8 cellular contexts compared by ENCODE assay signal in genomic region chr5:72307573-72307967, GRCh38. TPM values are rescaled to one million over a fixed set of nuclear protein-coding genes. Genes with fewer than 3 reads are reported as not detected.
DNase-seq lines count a peak whose midpoint lies in the region; ATAC-seq and TF ChIP-seq lines count a peak whose summit lies in the region.

No MANE protein-coding gene starts in this region.

- peaks cover 53% of the 10 kb centered on the region for H3K4me1 Mint-ChIP-seq in activated naive CD4-positive, alpha-beta T cell treated with anti-CD3 and anti-CD28 coated beads, Interleukin-2, amount 50 U/mL, for 24 hours

- no peak for TF ChIP-seq CTCF in astrocyte of the spinal cord (IDR thresholded peaks at IDR 0.05; ENCODE audit: low read depth, low read length)
- no peak for TF ChIP-seq CTCF in lower lobe of right lung (IDR thresholded peaks at IDR 0.05)

- H3K36me3 ChIP-seq in lower lobe of right lung: peaks cover 32% of the 10 kb centered on the region
- H3K36me3 ChIP-seq in urinary bladder (ENCODE audit: insufficient read depth): no peaks in the 10 kb centered on the region

- DNase-seq in activated naive CD4-positive, alpha-beta T cell (lab: John Stamatoyannopoulos, UW): no peak
- DNase-seq in astrocyte of the spinal cord (ENCODE audit: low read depth, low spot score) (no peak), lower lobe of right lung (no peak), UCSD-AML1 (lab: John Stamatoyannopoulos, UW; ENCODE audit: unreplicated experiment) (no peak), HT-29 (ENCODE audit: low spot score) (no peak), NCI-H2196 (lab: John Stamatoyannopoulos, UW; ENCODE audit: unreplicated experiment) (no peak)

- peaks cover 5% of the 10 kb centered on the region for H3K36me3 Mint-ChIP-seq in activated naive CD4-positive, alpha-beta T cell treated with anti-CD3 and anti-CD28 coated beads, Interleukin-2, amount 50 U/mL, for 24 hours

- H3K9me3 ChIP-seq in lower lobe of right lung: no peaks in the 10 kb centered on the region

- H3K27me3 Mint-ChIP-seq in activated naive CD4-positive, alpha-beta T cell treated with anti-CD3 and anti-CD28 coated beads, Interleukin-2, amount 50 U/mL, for 24 hours: no peaks in the 10 kb centered on the region

- intact Hi-C loops in lower lobe of right lung (cut with DNase I): no loop called here

- no peaks in the 10 kb centered on the region for H3K27me3 ChIP-seq in lower lobe of right lung (ENCODE audit: low read depth)

- H3K27ac ChIP-seq in lower lobe of right lung (peak overlapping the region; percentile 93), urinary bladder (ENCODE audit: low read depth) (peak overlapping the region; percentile 93)

- in situ Hi-C loops in astrocyte of the spinal cord (cut with HindIII; ENCODE audit: low sequenced_read_pairs): no loop called here

- H3K4me3 ChIP-seq in astrocyte of the spinal cord (ENCODE audit: low read depth, low read length) (peak overlapping the region; percentile 75), lower lobe of right lung (peak overlapping the region; percentile 68), urinary bladder (ENCODE audit: low read depth, low read length) (peak overlapping the region; percentile 49)

- peaks cover 32% of the 10 kb centered on the region for H3K4me1 ChIP-seq in lower lobe of right lung
- no peaks in the 10 kb centered on the region for H3K4me1 ChIP-seq in urinary bladder (ENCODE audit: insufficient read depth)

- peak in 1 of 2 donors; percentile 4 for ATAC-seq in lower lobe of right lung

- no peaks in the 10 kb centered on the region for H3K9me3 Mint-ChIP-seq in activated naive CD4-positive, alpha-beta T cell treated with anti-CD3 and anti-CD28 coated beads, Interleukin-2, amount 50 U/mL, for 24 hours

- peak overlapping the region; percentile 88 for H3K4me3 Mint-ChIP-seq in activated naive CD4-positive, alpha-beta T cell treated with anti-CD3 and anti-CD28 coated beads, Interleukin-2, amount 50 U/mL, for 24 hours

- H3K27ac Mint-ChIP-seq in activated naive CD4-positive, alpha-beta T cell treated with anti-CD3 and anti-CD28 coated beads, Interleukin-2, amount 50 U/mL, for 24 hours: peak overlapping the region; percentile 97

- WGBS in urinary bladder: 6% methylated on average over 8 of the region's 8 CpGs

RNA-seq across cellular contexts. Expression of gene MRPS27, which starts 12.5 kb away (rescaled TPM):
- total RNA-seq in lower lobe of right lung (35.1 TPM), urinary bladder (70.6 TPM)
- 39.5 TPM for polyA plus RNA-seq in urinary bladder
- 52.7 and 56.4 TPM in 2 replicates for total RNA-seq in HT-29 (2014; rRNA removed; shearing (Covaris generic))

RNA-seq across cellular contexts. Expression of gene PTCD2, which starts 12.6 kb away (rescaled TPM):
- total RNA-seq in lower lobe of right lung (5.9 TPM), urinary bladder (9.4 TPM)
- polyA plus RNA-seq in urinary bladder: 5.8 TPM
- 2.6 and 3.2 TPM in 2 replicates for total RNA-seq in HT-29 (2014; rRNA removed; shearing (Covaris generic))
